4 cellular contexts compared by ENCODE assay signal in the genomic region with DNA sequence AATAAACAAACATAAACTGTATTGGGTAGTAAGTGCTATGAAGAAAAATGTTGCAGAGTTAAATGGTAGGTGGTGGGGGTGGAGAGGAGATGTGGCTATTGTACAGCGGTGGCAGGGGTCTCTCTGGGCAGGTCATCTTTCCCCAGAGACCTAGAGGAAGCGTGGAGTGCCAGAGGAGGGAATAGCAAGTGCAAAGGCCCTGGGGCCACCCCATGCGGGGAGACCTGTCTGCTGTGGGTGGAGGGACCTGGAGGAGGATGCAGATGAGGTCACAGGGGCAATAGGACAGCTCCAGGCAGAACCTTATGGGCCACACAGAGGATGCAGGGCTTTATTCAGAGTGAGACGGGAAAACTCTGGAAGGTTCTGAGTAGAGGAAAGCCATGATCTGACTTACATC.
A peak's percentile ranks its signal among the peaks of the same experiment; 100 is the strongest.
TF ChIP-seq lines count a peak whose summit lies in the region.

No MANE protein-coding gene starts in this region.

TF ChIP-seq in SK-N-SH, 30 proteins besides CTCF, POLR2A, EP300 and RAD21 (continues in another document):
- TF ChIP-seq, protein P1, sequence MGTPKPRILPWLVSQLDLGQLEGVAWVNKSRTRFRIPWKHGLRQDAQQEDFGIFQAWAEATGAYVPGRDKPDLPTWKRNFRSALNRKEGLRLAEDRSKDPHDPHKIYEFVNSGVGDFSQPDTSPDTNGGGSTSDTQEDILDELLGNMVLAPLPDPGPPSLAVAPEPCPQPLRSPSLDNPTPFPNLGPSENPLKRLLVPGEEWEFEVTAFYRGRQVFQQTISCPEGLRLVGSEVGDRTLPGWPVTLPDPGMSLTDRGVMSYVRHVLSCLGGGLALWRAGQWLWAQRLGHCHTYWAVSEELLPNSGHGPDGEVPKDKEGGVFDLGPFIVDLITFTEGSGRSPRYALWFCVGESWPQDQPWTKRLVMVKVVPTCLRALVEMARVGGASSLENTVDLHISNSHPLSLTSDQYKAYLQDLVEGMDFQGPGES (IDR thresholded peaks at IDR 0.05; ENCODE audit: low read depth, low read length): no peak
- TF ChIP-seq, protein P2, sequence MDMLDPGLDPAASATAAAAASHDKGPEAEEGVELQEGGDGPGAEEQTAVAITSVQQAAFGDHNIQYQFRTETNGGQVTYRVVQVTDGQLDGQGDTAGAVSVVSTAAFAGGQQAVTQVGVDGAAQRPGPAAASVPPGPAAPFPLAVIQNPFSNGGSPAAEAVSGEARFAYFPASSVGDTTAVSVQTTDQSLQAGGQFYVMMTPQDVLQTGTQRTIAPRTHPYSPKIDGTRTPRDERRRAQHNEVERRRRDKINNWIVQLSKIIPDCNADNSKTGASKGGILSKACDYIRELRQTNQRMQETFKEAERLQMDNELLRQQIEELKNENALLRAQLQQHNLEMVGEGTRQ (IDR thresholded peaks at IDR 0.05; ENCODE audit: borderline replicate concordance, low read depth, low read length): no peak
- TF ChIP-seq YY1 (IDR thresholded peaks at IDR 0.05; ENCODE audit: low read depth) (no peak), EZH2phosphoT487 (IDR thresholded peaks at IDR 0.05; ENCODE audit: borderline replicate concordance, low read depth) (no peak), TAF1 (IDR thresholded peaks at IDR 0.05; ENCODE audit: borderline replicate concordance, low read depth, low read length) (no peak), RCOR1 (IDR thresholded peaks at IDR 0.05; ENCODE audit: low read length) (no peak), RXRA (IDR thresholded peaks at IDR 0.05; ENCODE audit: borderline replicate concordance, low read depth) (no peak), GATA2 (CRISPR knock-in tag; IDR thresholded peaks at IDR 0.05) (no peak)

TF ChIP-seq in SK-N-SH treated with all-trans-retinoic acid at 6 μM for 48 hours, 23 proteins besides CTCF, POLR2A, EP300 and RAD21 (continues in another document):
- no peak for TF ChIP-seq CSDC2 (CRISPR knock-in tag; IDR thresholded peaks at IDR 0.05)
- TF ChIP-seq, protein P3, sequence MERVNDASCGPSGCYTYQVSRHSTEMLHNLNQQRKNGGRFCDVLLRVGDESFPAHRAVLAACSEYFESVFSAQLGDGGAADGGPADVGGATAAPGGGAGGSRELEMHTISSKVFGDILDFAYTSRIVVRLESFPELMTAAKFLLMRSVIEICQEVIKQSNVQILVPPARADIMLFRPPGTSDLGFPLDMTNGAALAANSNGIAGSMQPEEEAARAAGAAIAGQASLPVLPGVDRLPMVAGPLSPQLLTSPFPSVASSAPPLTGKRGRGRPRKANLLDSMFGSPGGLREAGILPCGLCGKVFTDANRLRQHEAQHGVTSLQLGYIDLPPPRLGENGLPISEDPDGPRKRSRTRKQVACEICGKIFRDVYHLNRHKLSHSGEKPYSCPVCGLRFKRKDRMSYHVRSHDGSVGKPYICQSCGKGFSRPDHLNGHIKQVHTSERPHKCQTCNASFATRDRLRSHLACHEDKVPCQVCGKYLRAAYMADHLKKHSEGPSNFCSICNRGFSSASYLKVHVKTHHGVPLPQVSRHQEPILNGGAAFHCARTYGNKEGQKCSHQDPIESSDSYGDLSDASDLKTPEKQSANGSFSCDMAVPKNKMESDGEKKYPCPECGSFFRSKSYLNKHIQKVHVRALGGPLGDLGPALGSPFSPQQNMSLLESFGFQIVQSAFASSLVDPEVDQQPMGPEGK (CRISPR knock-in tag; IDR thresholded peaks at IDR 0.05; ENCODE audit: borderline replicate concordance): no peak
- TF ChIP-seq, protein P4, sequence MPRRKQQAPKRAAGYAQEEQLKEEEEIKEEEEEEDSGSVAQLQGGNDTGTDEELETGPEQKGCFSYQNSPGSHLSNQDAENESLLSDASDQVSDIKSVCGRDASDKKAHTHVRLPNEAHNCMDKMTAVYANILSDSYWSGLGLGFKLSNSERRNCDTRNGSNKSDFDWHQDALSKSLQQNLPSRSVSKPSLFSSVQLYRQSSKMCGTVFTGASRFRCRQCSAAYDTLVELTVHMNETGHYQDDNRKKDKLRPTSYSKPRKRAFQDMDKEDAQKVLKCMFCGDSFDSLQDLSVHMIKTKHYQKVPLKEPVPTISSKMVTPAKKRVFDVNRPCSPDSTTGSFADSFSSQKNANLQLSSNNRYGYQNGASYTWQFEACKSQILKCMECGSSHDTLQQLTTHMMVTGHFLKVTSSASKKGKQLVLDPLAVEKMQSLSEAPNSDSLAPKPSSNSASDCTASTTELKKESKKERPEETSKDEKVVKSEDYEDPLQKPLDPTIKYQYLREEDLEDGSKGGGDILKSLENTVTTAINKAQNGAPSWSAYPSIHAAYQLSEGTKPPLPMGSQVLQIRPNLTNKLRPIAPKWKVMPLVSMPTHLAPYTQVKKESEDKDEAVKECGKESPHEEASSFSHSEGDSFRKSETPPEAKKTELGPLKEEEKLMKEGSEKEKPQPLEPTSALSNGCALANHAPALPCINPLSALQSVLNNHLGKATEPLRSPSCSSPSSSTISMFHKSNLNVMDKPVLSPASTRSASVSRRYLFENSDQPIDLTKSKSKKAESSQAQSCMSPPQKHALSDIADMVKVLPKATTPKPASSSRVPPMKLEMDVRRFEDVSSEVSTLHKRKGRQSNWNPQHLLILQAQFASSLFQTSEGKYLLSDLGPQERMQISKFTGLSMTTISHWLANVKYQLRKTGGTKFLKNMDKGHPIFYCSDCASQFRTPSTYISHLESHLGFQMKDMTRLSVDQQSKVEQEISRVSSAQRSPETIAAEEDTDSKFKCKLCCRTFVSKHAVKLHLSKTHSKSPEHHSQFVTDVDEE (CRISPR knock-in tag; IDR thresholded peaks at IDR 0.05): no peak
- TF ChIP-seq, protein P5, sequence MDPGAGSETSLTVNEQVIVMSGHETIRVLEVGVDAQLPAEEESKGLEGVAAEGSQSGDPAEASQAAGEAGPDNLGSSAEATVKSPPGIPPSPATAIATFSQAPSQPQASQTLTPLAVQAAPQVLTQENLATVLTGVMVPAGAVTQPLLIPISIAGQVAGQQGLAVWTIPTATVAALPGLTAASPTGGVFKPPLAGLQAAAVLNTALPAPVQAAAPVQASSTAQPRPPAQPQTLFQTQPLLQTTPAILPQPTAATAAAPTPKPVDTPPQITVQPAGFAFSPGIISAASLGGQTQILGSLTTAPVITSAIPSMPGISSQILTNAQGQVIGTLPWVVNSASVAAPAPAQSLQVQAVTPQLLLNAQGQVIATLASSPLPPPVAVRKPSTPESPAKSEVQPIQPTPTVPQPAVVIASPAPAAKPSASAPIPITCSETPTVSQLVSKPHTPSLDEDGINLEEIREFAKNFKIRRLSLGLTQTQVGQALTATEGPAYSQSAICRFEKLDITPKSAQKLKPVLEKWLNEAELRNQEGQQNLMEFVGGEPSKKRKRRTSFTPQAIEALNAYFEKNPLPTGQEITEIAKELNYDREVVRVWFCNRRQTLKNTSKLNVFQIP (CRISPR knock-in tag; IDR thresholded peaks at IDR 0.05; ENCODE audit: borderline replicate concordance, low read depth): no peak
- no peak for TF ChIP-seq PPARA (CRISPR knock-in tag; IDR thresholded peaks at IDR 0.05; ENCODE audit: borderline replicate concordance)

TF ChIP-seq in K562, 482 proteins besides CTCF, POLR2A, EP300 and RAD21:
- TF ChIP-seq, protein P6, sequence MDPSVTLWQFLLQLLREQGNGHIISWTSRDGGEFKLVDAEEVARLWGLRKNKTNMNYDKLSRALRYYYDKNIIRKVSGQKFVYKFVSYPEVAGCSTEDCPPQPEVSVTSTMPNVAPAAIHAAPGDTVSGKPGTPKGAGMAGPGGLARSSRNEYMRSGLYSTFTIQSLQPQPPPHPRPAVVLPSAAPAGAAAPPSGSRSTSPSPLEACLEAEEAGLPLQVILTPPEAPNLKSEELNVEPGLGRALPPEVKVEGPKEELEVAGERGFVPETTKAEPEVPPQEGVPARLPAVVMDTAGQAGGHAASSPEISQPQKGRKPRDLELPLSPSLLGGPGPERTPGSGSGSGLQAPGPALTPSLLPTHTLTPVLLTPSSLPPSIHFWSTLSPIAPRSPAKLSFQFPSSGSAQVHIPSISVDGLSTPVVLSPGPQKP (CRISPR knock-in tag; IDR thresholded peaks at IDR 0.05): no peak
- TF ChIP-seq PHB2 (IDR thresholded peaks at IDR 0.05; ENCODE audit: low read depth): no peak
- TF ChIP-seq RBM25 (IDR thresholded peaks at IDR 0.05; ENCODE audit: low read depth, low read length, severe bottlenecking): peak; percentile 82

TF ChIP-seq in GM12891, 5 proteins besides CTCF, POLR2A, EP300 and RAD21:
- TF ChIP-seq TAF1 (IDR thresholded peaks at IDR 0.05; ENCODE audit: low read depth, low read length) (no peak), POLR2AphosphoS5 (IDR thresholded peaks at IDR 0.05; ENCODE audit: low read depth, low read length) (no peak), POU2F2 (IDR thresholded peaks at IDR 0.05; ENCODE audit: low read depth, low read length) (no peak), PAX5 (IDR thresholded peaks at IDR 0.05; ENCODE audit: insufficient read depth, low read length, severe bottlenecking) (no peak)
